Comparison of ENCODE assay signal across 9 cellular contexts in the genomic region with DNA sequence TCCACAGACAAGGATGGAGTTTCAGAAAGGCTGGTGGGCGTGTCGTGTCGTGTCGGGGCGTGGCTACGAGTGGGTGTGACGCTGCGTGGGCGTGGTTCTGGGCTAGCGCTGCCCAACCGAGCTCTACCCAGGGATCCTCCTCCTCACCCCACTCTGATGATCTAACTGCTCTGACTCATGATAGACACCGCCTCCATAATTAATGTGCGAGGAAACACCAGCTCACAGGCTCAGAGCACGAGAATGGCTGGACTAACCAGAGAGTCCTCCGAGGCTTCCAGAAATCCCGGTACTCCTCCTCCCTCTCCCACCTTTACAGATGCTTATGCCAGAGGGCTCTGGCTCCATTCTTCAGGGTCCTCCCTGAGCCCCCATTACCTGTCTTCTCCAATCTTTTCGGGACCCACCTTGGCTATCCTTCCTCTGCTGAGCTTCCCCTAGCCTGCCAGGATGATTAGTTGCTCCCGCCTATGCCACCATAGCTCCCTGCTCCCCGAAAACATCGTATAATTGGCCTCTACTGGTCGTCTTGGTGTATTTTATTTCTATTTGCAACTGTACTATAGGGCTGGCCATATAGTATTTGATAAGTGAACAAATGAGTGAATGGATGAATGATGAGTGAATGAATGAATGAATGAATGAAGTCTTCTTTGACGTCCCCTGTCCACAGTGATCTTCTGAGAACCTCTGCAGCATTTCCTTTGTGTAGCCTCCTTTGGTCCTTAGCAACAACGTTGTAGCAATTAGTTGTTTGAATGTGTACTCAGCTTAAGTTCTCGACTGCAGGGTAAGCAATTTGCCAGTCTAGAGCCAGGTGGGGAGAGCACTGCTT. TPM values are rescaled to one million over a fixed set of nuclear protein-coding genes. Genes with fewer than 3 reads are reported as not detected.
DNase-seq lines count a peak whose midpoint lies in the region; ATAC-seq, FAIRE-seq and TF ChIP-seq lines count a peak whose summit lies in the region.
"Had no signal": no experiment of that assay in that cellular context is flagged by ENCODE, and none has a peak within 500 bp of the region (broad histone marks: within the 10 kb centered on the region; RNA-seq: fewer than 3 reads in every experiment).

No MANE protein-coding gene starts in this region.

- peak overlapping the region; percentile 28 for H3K4me3 Mint-ChIP-seq in T-helper 1 cell treated with Interleukin-12 subunit alpha and Interleukin-12 subunit beta and Interleukin-4 antibody, amounts not matched to agents 30 μg/mL and 1 μg/mL, for 36 hours
- no peak overlapping the region for H3K4me3 Mint-ChIP-seq in astrocyte (ENCODE audit: unreplicated experiment)

- peak overlapping the region; percentile 55 for H3K27ac Mint-ChIP-seq in T-helper 1 cell treated with Interleukin-12 subunit alpha and Interleukin-12 subunit beta and Interleukin-4 antibody, amounts not matched to agents 30 μg/mL and 1 μg/mL, for 36 hours
- peak overlapping the region; percentile 97 for H3K27ac Mint-ChIP-seq in astrocyte (ENCODE audit: unreplicated experiment)

- peaks cover 7% of the 10 kb centered on the region for H3K27me3 ChIP-seq in astrocyte (ENCODE audit: insufficient read depth, low read length)
- H3K27me3 ChIP-seq: neutrophil had no signal

- H3K27ac ChIP-seq in astrocyte (ENCODE audit: low read depth, low read length): peak overlapping the region; percentile 44
- H3K27ac ChIP-seq: neutrophil had no signal

- no peaks in the 10 kb centered on the region for H3K9me3 Mint-ChIP-seq in T-helper 1 cell treated with Interleukin-12 subunit alpha and Interleukin-12 subunit beta and Interleukin-4 antibody, amounts not matched to agents 30 μg/mL and 1 μg/mL, for 36 hours
- H3K9me3 Mint-ChIP-seq in astrocyte (ENCODE audit: unreplicated experiment): no peaks in the 10 kb centered on the region

- H4K20me1 ChIP-seq in astrocyte (ENCODE audit: insufficient read depth, low read length): no peaks in the 10 kb centered on the region

- H3K36me3 Mint-ChIP-seq in T-helper 1 cell treated with Interleukin-12 subunit alpha and Interleukin-12 subunit beta and Interleukin-4 antibody, amounts not matched to agents 30 μg/mL and 1 μg/mL, for 36 hours (ENCODE audit: low read depth): no peaks in the 10 kb centered on the region
- no peaks in the 10 kb centered on the region for H3K36me3 Mint-ChIP-seq in astrocyte (ENCODE audit: low read depth, unreplicated experiment)

- peak; percentile 32 for DNase-seq in NCI-H128 (lab: John Stamatoyannopoulos, UW; ENCODE audit: unreplicated experiment)
- DNase-seq in astrocyte (ENCODE audit: low read depth): peak; percentile 90
- peak; percentile 41 for DNase-seq in hepatic stellate cell (ENCODE audit: low spot score)
- peak; percentile 84 for DNase-seq in retinal pigment epithelial cell (ENCODE audit: low read depth)
- no peak for DNase-seq in NK-92 (lab: John Stamatoyannopoulos, UW; ENCODE audit: unreplicated experiment)

- peak overlapping the region; percentile 76 for H3K4me2 ChIP-seq in astrocyte (ENCODE audit: low read length)

- H3K4me1 ChIP-seq in astrocyte (ENCODE audit: insufficient read depth, low read length): peaks cover 8% of the 10 kb centered on the region

- no peak for FAIRE-seq in astrocyte (lab: Jason Lieb, UNC)

- no peaks in the 10 kb centered on the region for H3K79me2 ChIP-seq in astrocyte (ENCODE audit: insufficient read depth, low read length)

- H3K9me3 ChIP-seq in astrocyte (ENCODE audit: insufficient read depth, low read depth, low read length): no peaks in the 10 kb centered on the region
- H3K9me3 ChIP-seq: neutrophil had no signal

- TF ChIP-seq CTCF in astrocyte (IDR thresholded peaks at IDR 0.05; ENCODE audit: insufficient read depth, low read depth, low read length): no peak
- TF ChIP-seq CTCF in retinal pigment epithelial cell (conservative IDR thresholded peaks at IDR 0.05; ENCODE audit: low read depth, low read length): no peak

- peak overlapping the region; percentile 61 for H2AFZ ChIP-seq in astrocyte (ENCODE audit: low read depth, low read length)

- ATAC-seq in GM18511 (IDR thresholded peaks at IDR 0.05; ENCODE audit: unreplicated experiment): peak; percentile 76
- ATAC-seq in GM19455 (IDR thresholded peaks at IDR 0.05; ENCODE audit: unreplicated experiment): no peak

- H3K9ac ChIP-seq in astrocyte (ENCODE audit: low read length): peak overlapping the region; percentile 50

- no peaks in the 10 kb centered on the region for H3K27me3 Mint-ChIP-seq in T-helper 1 cell treated with Interleukin-12 subunit alpha and Interleukin-12 subunit beta and Interleukin-4 antibody, amounts not matched to agents 30 μg/mL and 1 μg/mL, for 36 hours (ENCODE audit: low read depth)
- H3K27me3 Mint-ChIP-seq in astrocyte (ENCODE audit: low read depth, unreplicated experiment): peaks cover 29% of the 10 kb centered on the region

- H3K4me1 Mint-ChIP-seq in T-helper 1 cell treated with Interleukin-12 subunit alpha and Interleukin-12 subunit beta and Interleukin-4 antibody, amounts not matched to agents 30 μg/mL and 1 μg/mL, for 36 hours (ENCODE audit: low read depth): peaks cover 11% of the 10 kb centered on the region
- peaks cover 11% of the 10 kb centered on the region for H3K4me1 Mint-ChIP-seq in astrocyte (ENCODE audit: low read depth, unreplicated experiment)

- H3K4me3 ChIP-seq in astrocyte (ENCODE audit: insufficient read depth, low read depth, low read length) (peak overlapping the region; percentile 38), retinal pigment epithelial cell (ENCODE audit: low read length) (no peak overlapping the region)

- no peaks in the 10 kb centered on the region for H3K36me3 ChIP-seq in astrocyte (ENCODE audit: insufficient read depth, low read length)
- H3K36me3 ChIP-seq: neutrophil had no signal

RNA-seq across cellular contexts. Expression of gene TMPRSS13, which starts 21.7 kb away (rescaled TPM):
- total RNA-seq in astrocyte: 0.10 and 0.66 TPM in 2 replicates

RNA-seq across cellular contexts. Expression of gene FXYD6, which starts 31.0 kb away (rescaled TPM):
- total RNA-seq in astrocyte: 8.1 and 10.5 TPM in 2 replicates
